Comparison of ENCODE assay signal across 2 cellular contexts in genomic region chrX:45404206-45404605, GRCh38.
TF ChIP-seq lines count a peak whose summit lies in the region.

No MANE protein-coding gene starts in this region.

TF ChIP-seq in HepG2, 621 proteins besides CTCF, POLR2A, EP300 and RAD21:
- TF ChIP-seq DMAP1 (CRISPR knock-in tag; IDR thresholded peaks at IDR 0.05) (no peak), RFX5 (IDR thresholded peaks at IDR 0.05; ENCODE audit: low read depth, low read length) (peak; percentile 91), KDM5A (IDR thresholded peaks at IDR 0.05; ENCODE audit: borderline replicate concordance, low read length) (no peak)
TF ChIP-seq in HepG2: peak in this region for 1.

TF ChIP-seq in H1, 55 proteins besides CTCF, POLR2A, EP300 and RAD21:
- TF ChIP-seq CREB1 (IDR thresholded peaks at IDR 0.05) (no peak), EGR1 (IDR thresholded peaks at IDR 0.05; ENCODE audit: borderline replicate concordance, low read depth, low read length) (no peak), KDM4A (IDR thresholded peaks at IDR 0.05; ENCODE audit: low read depth, low read length, severe bottlenecking) (no peak), RFX5 (IDR thresholded peaks at IDR 0.05; ENCODE audit: borderline replicate concordance, low read depth, low read length) (no peak), TAF1 (IDR thresholded peaks at IDR 0.05; ENCODE audit: low read depth, low read length) (no peak), SIN3A (conservative IDR thresholded peaks at IDR 0.05 in 1 of 2, IDR thresholded peaks at IDR 0.05 in 1 of 2; ENCODE audit: low read depth in 1 of 2, low read length in 2 of 2) (no peak), CHD7 (IDR thresholded peaks at IDR 0.05; ENCODE audit: insufficient replicate concordance, low read length) (no peak), KDM5A (IDR thresholded peaks at IDR 0.05; ENCODE audit: low read length) (no peak), SUZ12 (IDR thresholded peaks at IDR 0.05; ENCODE audit: low read length) (no peak), ASH2L (IDR thresholded peaks at IDR 0.05; ENCODE audit: low read length) (no peak), NRF1 (IDR thresholded peaks at IDR 0.05; ENCODE audit: low read depth, low read length) (no peak), CEBPB (IDR thresholded peaks at IDR 0.05; ENCODE audit: low read depth, low read length) (no peak), SP1 (IDR thresholded peaks at IDR 0.05; ENCODE audit: low read depth, low read length) (no peak), HDAC6 (IDR thresholded peaks at IDR 0.05; ENCODE audit: low read depth, low read length) (no peak), HDAC2 (IDR thresholded peaks at IDR 0.05; ENCODE audit: borderline replicate concordance in 1 of 2, low read depth in 2 of 2, low read length in 2 of 2) (no peak), E2F6 (IDR thresholded peaks at IDR 0.05) (no peak), TAF7 (optimal IDR thresholded peaks at IDR 0.05; ENCODE audit: borderline replicate concordance, low read depth, low read length) (no peak), FOSL1 (IDR thresholded peaks at IDR 0.05; ENCODE audit: insufficient read depth, low read depth, low read length) (no peak)
TF ChIP-seq in H1: peak in this region for 0.
